10 cellular contexts compared by ENCODE assay signal in the genomic region with DNA sequence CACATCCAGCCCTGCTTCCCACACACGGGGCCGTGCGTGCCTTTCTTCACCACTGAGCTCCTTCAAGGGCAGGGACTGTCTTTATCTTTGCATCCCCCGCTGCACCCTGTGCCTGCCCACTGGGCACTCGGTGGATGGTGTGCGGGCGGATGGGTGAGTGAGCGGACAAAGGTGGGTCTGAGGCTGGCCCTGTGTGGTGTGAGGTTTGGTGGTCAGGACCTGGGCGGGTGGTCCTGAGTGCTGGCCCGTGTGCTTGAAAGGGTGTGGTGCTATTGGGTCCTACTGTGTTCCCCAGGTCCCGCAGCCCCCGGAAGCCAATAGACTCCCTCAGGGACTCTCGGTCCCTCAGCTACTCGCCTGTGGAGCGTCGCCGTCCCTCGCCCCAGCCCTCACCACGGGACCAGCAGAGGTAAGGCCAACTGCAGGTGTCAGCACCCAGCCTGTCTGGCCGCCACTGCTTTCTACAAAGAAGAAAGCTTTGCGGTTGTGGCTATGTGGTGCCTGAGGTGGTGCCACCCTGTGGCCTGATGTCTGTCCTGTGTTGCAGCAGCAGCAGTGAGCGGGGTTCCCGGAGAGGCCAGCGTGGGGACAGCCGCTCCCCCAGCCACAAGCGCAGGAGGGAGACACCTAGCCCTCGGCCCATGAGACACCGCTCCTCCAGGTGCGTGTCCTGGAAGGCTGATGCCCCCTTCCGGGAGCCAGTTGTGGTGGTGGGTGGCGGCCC. TPM values are rescaled to one million over a fixed set of nuclear protein-coding genes. Genes with fewer than 3 reads are reported as not detected.
DNase-seq lines count a peak whose midpoint lies in the region; ATAC-seq and TF ChIP-seq lines count a peak whose summit lies in the region.
"Had no signal": no experiment of that assay in that cellular context is flagged by ENCODE, and none has a peak within 500 bp of the region (broad histone marks: within the 10 kb centered on the region; RNA-seq: fewer than 3 reads in every experiment).

No MANE protein-coding gene starts in this region.

- H3K4me3 ChIP-seq in CD8-positive, alpha-beta memory T cell (ENCODE audit: low read length), result no peak overlapping the region
- no peak overlapping the region for H3K4me3 ChIP-seq in brain microvascular endothelial cell (ENCODE audit: low read depth, low read length)

- H3K9me3 ChIP-seq in CD8-positive, alpha-beta memory T cell (ENCODE audit: low read length), result no peaks in the 10 kb centered on the region

- peaks cover 15 to 55% (median 27%) of the 10 kb centered on the region in 3 donors for H3K4me1 Mint-ChIP-seq in CD8-positive, alpha-beta memory T cell
- H3K4me1 Mint-ChIP-seq in natural killer cell treated with Interleukin-12 subunit alpha and Interleukin-12 subunit beta and Interleukin-15 and Interleukin-18, amount 100 ng/mL, for 72 hours (ENCODE audit: low read depth in 2 of 2), result peaks cover 26 to 40% of the 10 kb centered on the region in 2 donors

- TF ChIP-seq CTCF in brain microvascular endothelial cell (IDR thresholded peaks at IDR 0.05; ENCODE audit: low read depth, low read length, missing control alignments), result peak; percentile 15

- intact Hi-C loops in sciatic nerve (cut with DNase I), result no loop called here

- H3K27ac Mint-ChIP-seq in CD8-positive, alpha-beta memory T cell, result peak overlapping the region in 6 of 8 donors; percentile 37 to 83 (median 56)
- peak overlapping the region; percentile 16 to 44 for H3K27ac Mint-ChIP-seq in natural killer cell treated with Interleukin-12 subunit alpha and Interleukin-12 subunit beta and Interleukin-15 and Interleukin-18, amount 100 ng/mL, for 72 hours

- H3K4me1 ChIP-seq in CD8-positive, alpha-beta memory T cell (ENCODE audit: insufficient read depth, low read length), result peaks cover 4% of the 10 kb centered on the region

- CTCF ChIA-PET in CD8-positive, alpha-beta memory T cell (lab: Charles Lee), result no interaction called here

- no peak for DNase-seq in CD8-positive, alpha-beta memory T cell
- DNase-seq in HUDEP-2 (lab: John Stamatoyannopoulos, UW; ENCODE audit: unreplicated experiment in 76 of 76) (peak in 61 of 76 experiments; percentile 14 to 77 (median 51)), brain microvascular endothelial cell (no peak), KBM-7 (no peak), sciatic nerve (ENCODE audit: low spot score) (no peak)
- DNase-seq in natural killer cell treated with Interleukin-12 subunit alpha and Interleukin-12 subunit beta and Interleukin-15 and Interleukin-18, amount 100 ng/mL, for 72 hours (ENCODE audit: low spot score), result no peak
- DNase-seq: activated effector memory CD4-positive, alpha-beta T cell treated with Interleukin-2 at 50 U/mL for 16 hours; stimulated activated CD4-positive, alpha-beta T cell treated with anti-CD3 and anti-CD28 coated beads, Interleukin-12 subunit alpha, Interleukin-12 subunit beta, amount 100 ng/mL, for 4 hours had no signal

- peaks cover 8 to 93% (median 20%) of the 10 kb centered on the region in 3 donors for H3K36me3 Mint-ChIP-seq in CD8-positive, alpha-beta memory T cell
- H3K36me3 Mint-ChIP-seq in natural killer cell treated with Interleukin-12 subunit alpha and Interleukin-12 subunit beta and Interleukin-15 and Interleukin-18, amount 100 ng/mL, for 72 hours, result peaks cover 20% of the 10 kb centered on the region

- H3K4me3 Mint-ChIP-seq in CD8-positive, alpha-beta memory T cell, result peak overlapping the region in 1 of 7 donors; percentile 58
- H3K4me3 Mint-ChIP-seq in natural killer cell treated with Interleukin-12 subunit alpha and Interleukin-12 subunit beta and Interleukin-15 and Interleukin-18, amount 100 ng/mL, for 72 hours, result no peak overlapping the region

- in situ Hi-C loops in brain microvascular endothelial cell (cut with HindIII; ENCODE audit: low pct_ligation_motif_present, low sequenced_read_pairs) (no loop called here), KBM-7 (cut with MboI; ENCODE audit: low pct_unique_long_range_greater_than_20kb, low sequenced_read_pairs) (no loop called here)

- H3K36me3 ChIP-seq in CD8-positive, alpha-beta memory T cell (ENCODE audit: insufficient read depth, low read length), result peaks cover 86% of the 10 kb centered on the region
- H3K36me3 ChIP-seq in brain microvascular endothelial cell (replicated peaks), result peaks cover 87% of the 10 kb centered on the region

- no peaks in the 10 kb centered on the region for H3K27me3 ChIP-seq in CD8-positive, alpha-beta memory T cell (ENCODE audit: insufficient read depth, low read length, poor library complexity, severe bottlenecking)
- H3K27me3 ChIP-seq in brain microvascular endothelial cell (replicated peaks), result no peaks in the 10 kb centered on the region

- no peaks in the 10 kb centered on the region for H3K9me3 Mint-ChIP-seq in CD8-positive, alpha-beta memory T cell
- no peaks in the 10 kb centered on the region for H3K9me3 Mint-ChIP-seq in natural killer cell treated with Interleukin-12 subunit alpha and Interleukin-12 subunit beta and Interleukin-15 and Interleukin-18, amount 100 ng/mL, for 72 hours

- ATAC-seq in natural killer cell treated with Interleukin-12 subunit alpha and Interleukin-12 subunit beta and Interleukin-15 and Interleukin-18, amount 100 ng/mL, for 72 hours, result peak; percentile 37 to 64
- no peak for ATAC-seq in GM21786 (IDR thresholded peaks at IDR 0.05; ENCODE audit: unreplicated experiment)
- no peak for ATAC-seq in HG02610 (IDR thresholded peaks at IDR 0.05; ENCODE audit: unreplicated experiment)
- no peak for ATAC-seq in sciatic nerve

- H3K27me3 Mint-ChIP-seq in CD8-positive, alpha-beta memory T cell, result peaks cover 0 to 4% of the 10 kb centered on the region in 2 donors
- no peaks in the 10 kb centered on the region for H3K27me3 Mint-ChIP-seq in natural killer cell treated with Interleukin-12 subunit alpha and Interleukin-12 subunit beta and Interleukin-15 and Interleukin-18, amount 100 ng/mL, for 72 hours

- no peak overlapping the region for H3K27ac ChIP-seq in CD8-positive, alpha-beta memory T cell (ENCODE audit: low read depth, low read length)
- no peak overlapping the region for H3K27ac ChIP-seq in brain microvascular endothelial cell

- POLR2A ChIA-PET in CD8-positive, alpha-beta memory T cell (lab: Charles Lee), result no interaction called here

RNA-seq across cellular contexts. Expression of a gene that starts 6.9 kb away (rescaled TPM):
- 100 to 1,000 TPM; 322 to 338 TPM for total RNA-seq in CD8-positive, alpha-beta memory T cell
- 274 TPM for polyA plus RNA-seq in CD8-positive, alpha-beta memory T cell
- 100 to 1,000 TPM; 196 to 201 TPM for total RNA-seq in natural killer cell treated with Interleukin-12 subunit alpha and Interleukin-12 subunit beta and Interleukin-15 and Interleukin-18, amount 100 ng/mL, for 72 hours
- total RNA-seq in sciatic nerve, result 228 TPM

RNA-seq across cellular contexts. Expression of a gene that starts 17.1 kb away (rescaled TPM):
- under 1 TPM; 0.15 to 0.22 TPM for total RNA-seq in CD8-positive, alpha-beta memory T cell
- not detected for polyA plus RNA-seq in CD8-positive, alpha-beta memory T cell
- total RNA-seq in natural killer cell treated with Interleukin-12 subunit alpha and Interleukin-12 subunit beta and Interleukin-15 and Interleukin-18, amount 100 ng/mL, for 72 hours, result not detected
- total RNA-seq in sciatic nerve, result not detected

RNA-seq across cellular contexts. Expression of a gene that starts 17.8 kb away (rescaled TPM):
- total RNA-seq in CD8-positive, alpha-beta memory T cell, result 100 to 1,000 TPM; 517 to 529 TPM
- polyA plus RNA-seq in CD8-positive, alpha-beta memory T cell, result 130 TPM
- 1,000 to 10,000 TPM in 1 of 2 donors, 100 to 1,000 TPM in 1; 569 to 1,109 TPM for total RNA-seq in natural killer cell treated with Interleukin-12 subunit alpha and Interleukin-12 subunit beta and Interleukin-15 and Interleukin-18, amount 100 ng/mL, for 72 hours
- total RNA-seq in sciatic nerve, result 931 TPM

RNA-seq across cellular contexts. Expression of a gene that starts 28.1 kb away (rescaled TPM):
- total RNA-seq in CD8-positive, alpha-beta memory T cell, result not detected
- not detected for polyA plus RNA-seq in CD8-positive, alpha-beta memory T cell
- not detected for total RNA-seq in natural killer cell treated with Interleukin-12 subunit alpha and Interleukin-12 subunit beta and Interleukin-15 and Interleukin-18, amount 100 ng/mL, for 72 hours
- not detected for total RNA-seq in sciatic nerve

RNA-seq across cellular contexts. Expression of a gene that starts 46.8 kb away (rescaled TPM):
- 1 to 10 TPM; 8.8 to 9.2 TPM for total RNA-seq in CD8-positive, alpha-beta memory T cell
- polyA plus RNA-seq in CD8-positive, alpha-beta memory T cell, result 13.6 TPM
- total RNA-seq in natural killer cell treated with Interleukin-12 subunit alpha and Interleukin-12 subunit beta and Interleukin-15 and Interleukin-18, amount 100 ng/mL, for 72 hours, result 10 to 100 TPM in 1 of 2 donors, under 1 TPM in 1; 0.53 to 21.5 TPM
- total RNA-seq in sciatic nerve, result 0.40 TPM

Comparison
In these comparisons a context has a peak if more than half of its experiments do, and no peak if none do; other contexts are left out.
1. DNase-seq: peak in HUDEP-2 (61 of 76); none in CD8-positive, alpha-beta memory T cell (0 of 5), brain microvascular endothelial cell (single experiment), natural killer cell treated with Interleukin-12 subunit alpha and Interleukin-12 subunit beta and Interleukin-15 and Interleukin-18, amount 100 ng/mL, for 72 hours (single experiment), KBM-7 (single experiment) and sciatic nerve (single experiment).
2. ATAC-seq: peak in natural killer cell treated with Interleukin-12 subunit alpha and Interleukin-12 subunit beta and Interleukin-15 and Interleukin-18, amount 100 ng/mL, for 72 hours (2 of 2); none in GM21786 (single experiment), HG02610 (single experiment) and sciatic nerve (single experiment).